In genomic region chr11:62854013-62854824, GRCh38 we compare ENCODE assay signal across 1 cellular context.
TF ChIP-seq lines count a peak whose summit lies in the region.

No MANE protein-coding gene starts in this region.

TF ChIP-seq in endothelial cell of umbilical vein, 7 proteins besides CTCF, POLR2A, EP300 and RAD21:
- TF ChIP-seq POLR2AphosphoS5 (IDR thresholded peaks at IDR 0.05; ENCODE audit: insufficient read depth, low read depth, low read length) = peak; percentile 42
- TF ChIP-seq EZH2 (IDR thresholded peaks at IDR 0.05; ENCODE audit: borderline replicate concordance, low read depth, low read length, severe bottlenecking) = no peak
